Comparison of ENCODE assay signal across 8 cellular contexts in the genomic region with DNA sequence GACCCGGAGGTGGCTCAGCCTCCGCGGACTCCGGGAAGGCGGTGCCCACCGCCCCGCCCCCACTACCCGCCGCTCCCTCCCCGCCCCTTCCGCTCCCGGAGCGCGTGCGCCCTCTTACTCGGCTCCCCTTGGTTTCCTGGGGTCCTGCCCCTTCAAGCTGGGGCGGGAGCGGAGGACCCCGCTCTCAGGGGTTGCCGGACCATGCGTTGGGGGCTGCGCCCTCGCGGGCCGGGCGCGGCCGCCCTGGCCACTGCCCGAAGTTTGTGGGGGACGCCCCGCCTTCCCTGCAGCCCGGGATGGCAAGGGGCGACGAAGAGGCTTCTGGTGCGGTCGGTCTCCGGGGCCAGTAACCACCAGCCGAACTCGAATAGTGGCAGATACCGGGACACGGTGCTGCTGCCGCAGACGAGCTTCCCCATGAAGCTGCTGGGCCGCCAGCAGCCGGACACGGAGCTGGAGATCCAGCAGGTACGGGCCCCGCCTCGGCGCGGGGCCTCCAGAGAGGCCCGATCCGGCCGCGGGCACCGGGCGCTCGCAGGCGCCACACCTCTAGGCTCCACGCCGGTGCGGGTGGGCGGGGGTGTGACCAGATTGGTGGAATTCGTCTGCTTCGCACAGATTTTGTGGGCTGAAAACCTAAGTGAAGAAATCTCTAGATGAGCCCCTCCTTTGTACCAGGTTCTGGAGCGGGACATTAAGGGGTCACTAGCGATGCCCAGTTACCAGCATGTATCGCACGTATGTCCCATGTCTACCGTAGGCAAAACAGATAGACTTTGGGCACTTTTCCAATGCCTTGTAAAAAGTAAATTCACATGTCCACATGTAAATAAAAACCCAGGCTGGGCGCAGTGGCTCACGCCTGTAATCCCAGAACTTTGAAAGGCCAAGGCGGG. TPM values are rescaled to one million over a fixed set of nuclear protein-coding genes. Genes with fewer than 3 reads are reported as not detected.
DNase-seq lines count a peak whose midpoint lies in the region; ATAC-seq and TF ChIP-seq lines count a peak whose summit lies in the region.

A gene (plus strand): TSS at position 117 of the 896 bp plus-strand sequence. CDS start 85 bp downstream, at position 202.

- POLR2A ChIA-PET in CD8-positive, alpha-beta T cell (lab: Charles Lee) = interaction anchor here (0.6 to 1.3 kb wide), 5 partner anchors 8 to 61 kb away, joined by 3 to 6 read pairs (median 4); no protein-coding TSS in a partner anchor

- H3K9me3 ChIP-seq in CD8-positive, alpha-beta T cell (ENCODE audit: low read length) = no peaks in the 10 kb centered on the region
- no peaks in the 10 kb centered on the region for H3K9me3 ChIP-seq in NT2/D1 (ENCODE audit: insufficient read depth, low read length)

- H3K27me3 Mint-ChIP-seq in CD8-positive, alpha-beta T cell (ENCODE audit: low read depth) = no peaks in the 10 kb centered on the region

- DNase-seq in CD8-positive, alpha-beta T cell = peak; percentile 90 to 94 (median 92)
- DNase-seq in NT2/D1 (ENCODE audit: low read depth, low spot score) = peak; percentile 86
- peak; percentile 93 for DNase-seq in activated CD8-positive, alpha-beta memory T cell treated with anti-CD3 and anti-CD28 coated beads, Interleukin-2, amount 50 U/mL, for 48 hours
- peak; percentile 91 for DNase-seq in epithelial cell of esophagus (ENCODE audit: low read depth)
- peak; percentile 88 for DNase-seq in mucosa of gallbladder (ENCODE audit: low spot score)
- peak; percentile 87 for DNase-seq in stimulated activated CD8-positive, alpha-beta memory T cell treated with anti-CD3 and anti-CD28 coated beads, Interleukin-4, amount 100 ng/mL, for 24 hours (ENCODE audit: low read depth)

- peak; percentile 81 for ATAC-seq in CD8-positive, alpha-beta T cell
- peak; percentile 74 for ATAC-seq in GM19397 (IDR thresholded peaks at IDR 0.05; ENCODE audit: unreplicated experiment)
- peak; percentile 60 for ATAC-seq in HG03571 (IDR thresholded peaks at IDR 0.05; ENCODE audit: unreplicated experiment)

- TF ChIP-seq CTCF in CD8-positive, alpha-beta T cell (IDR thresholded peaks at IDR 0.05) = no peak
- TF ChIP-seq CTCF in epithelial cell of esophagus (IDR thresholded peaks at IDR 0.05; ENCODE audit: insufficient read depth, low read depth, low read length, missing control alignments) = no peak

- peak within 1 kb of the TSS; percentile 75 for H3K27ac ChIP-seq in CD8-positive, alpha-beta T cell (ENCODE audit: low read depth, low read length)

- no peaks in the 10 kb centered on the region for H3K9me3 Mint-ChIP-seq in CD8-positive, alpha-beta T cell

- CTCF ChIA-PET in CD8-positive, alpha-beta T cell (lab: Charles Lee) = no interaction called here

- peaks cover 5% of the 10 kb centered on the region for H3K36me3 ChIP-seq in CD8-positive, alpha-beta T cell (ENCODE audit: insufficient read depth, low read length)
- H3K36me3 ChIP-seq in NT2/D1 (ENCODE audit: insufficient read depth, insufficient read length, low read length) = peaks cover 36% of the 10 kb centered on the region

- peaks cover 25% of the 10 kb centered on the region for H3K4me1 ChIP-seq in CD8-positive, alpha-beta T cell (ENCODE audit: insufficient read depth, low read length)
- H3K4me1 ChIP-seq in NT2/D1 (ENCODE audit: insufficient read depth, insufficient read length) = no peaks in the 10 kb centered on the region

- peaks cover 28% of the 10 kb centered on the region for H3K36me3 Mint-ChIP-seq in CD8-positive, alpha-beta T cell

- H3K4me1 Mint-ChIP-seq in CD8-positive, alpha-beta T cell (ENCODE audit: low read depth) = peaks cover 49% of the 10 kb centered on the region

- peak within 1 kb of the TSS; percentile 91 for H3K9ac ChIP-seq in NT2/D1 (ENCODE audit: insufficient read length, low read depth)

- H3K27me3 ChIP-seq in CD8-positive, alpha-beta T cell (ENCODE audit: insufficient read depth, low read length) = no peaks in the 10 kb centered on the region
- no peaks in the 10 kb centered on the region for H3K27me3 ChIP-seq in NT2/D1 (ENCODE audit: insufficient read depth, insufficient read length)

- H3K27ac Mint-ChIP-seq in CD8-positive, alpha-beta T cell = peak within 1 kb of the TSS; percentile 66

- intact Hi-C loops in CD8-positive, alpha-beta T cell (cut with DNase I, micrococcal nuclease) = loop anchor here (1.0 to 2.0 kb wide), 3 partner anchors 48 to 1809 kb away; a partner anchor contains a TSS

- peak within 1 kb of the TSS; percentile 82 for H3K4me3 Mint-ChIP-seq in CD8-positive, alpha-beta T cell

- peak within 1 kb of the TSS; percentile 93 for H3K4me3 ChIP-seq in CD8-positive, alpha-beta T cell (ENCODE audit: low read depth, low read length)
- H3K4me3 ChIP-seq in NT2/D1 (ENCODE audit: insufficient read length, low read depth) = peak within 1 kb of the TSS; percentile 91
- H3K4me3 ChIP-seq in epithelial cell of esophagus (ENCODE audit: low read length) = peak within 1 kb of the TSS; percentile 86

RNA-seq across cellular contexts. Expression of the gene that starts here (rescaled TPM):
- 10 to 100 TPM; 14.4 to 16.2 TPM for total RNA-seq in CD8-positive, alpha-beta T cell
- 55.7 TPM for total RNA-seq in mucosa of gallbladder

Comparison
In these comparisons a context has a peak if more than half of its experiments do, and no peak if none do; other contexts are left out.
1. Peak in every context shown above with its lines: DNase-seq, ATAC-seq, H3K4me3 ChIP-seq and H3K27ac ChIP-seq.